9 cellular contexts compared by ENCODE assay signal in the genomic region with DNA sequence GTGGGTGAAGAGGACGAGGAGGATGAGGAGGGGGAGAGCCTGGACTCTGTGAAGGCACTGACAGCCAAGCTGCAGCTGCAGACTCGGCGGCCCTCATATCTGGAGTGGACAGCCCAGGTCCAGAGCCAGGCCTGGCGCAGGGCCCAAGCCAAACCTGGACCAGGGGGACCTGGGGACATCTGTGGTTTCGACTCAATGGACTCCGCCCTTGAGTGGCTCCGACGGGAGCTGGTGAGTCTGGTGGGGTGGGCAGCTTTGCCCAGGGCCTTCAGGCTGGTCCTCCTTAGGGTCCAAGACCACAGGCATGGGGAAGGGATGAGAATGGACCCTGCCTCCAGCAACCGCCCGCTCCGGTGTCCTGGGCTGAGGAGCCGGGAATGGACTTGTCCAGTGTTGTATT. TPM values are rescaled to one million over a fixed set of nuclear protein-coding genes. Genes with fewer than 3 reads are reported as not detected.
DNase-seq lines count a peak whose midpoint lies in the region; ATAC-seq and TF ChIP-seq lines count a peak whose summit lies in the region.
"Had no signal": no experiment of that assay in that cellular context is flagged by ENCODE, and none has a peak within 500 bp of the region (broad histone marks: within the 10 kb centered on the region; RNA-seq: fewer than 3 reads in every experiment).

No MANE protein-coding gene starts in this region.

- no peaks in the 10 kb centered on the region for H3K9me3 Mint-ChIP-seq in activated CD4-positive, alpha-beta memory T cell treated with anti-CD3 and anti-CD28 coated beads for 36 hours

- peaks cover 46% of the 10 kb centered on the region for H3K4me1 Mint-ChIP-seq in activated CD4-positive, alpha-beta memory T cell treated with anti-CD3 and anti-CD28 coated beads for 36 hours (ENCODE audit: low read depth)

- H3K4me3 ChIP-seq in DND-41 (ENCODE audit: low read depth in 1 of 2, low read length in 2 of 2) = no peak overlapping the region
- H3K4me3 ChIP-seq in left ventricle myocardium inferior = peak overlapping the region; percentile 42
- peak overlapping the region in 2 of 3 donors; percentile 29 to 38 for H3K4me3 ChIP-seq in skeletal muscle tissue (ENCODE audit: low read length in 3 of 3)

- H3K4me2 ChIP-seq in DND-41 (ENCODE audit: insufficient read depth, low read length) = no peak overlapping the region

- H4K20me1 ChIP-seq in DND-41 (ENCODE audit: insufficient read depth, low read length) = no peaks in the 10 kb centered on the region

- POLR2A ChIA-PET in activated CD4-positive, alpha-beta memory T cell treated with anti-CD3 and anti-CD28 coated beads for 36 hours (lab: Charles Lee) = interaction anchor here (0.6 to 4.3 kb wide), 4 partner anchors 7 to 88 kb away, joined by 3 to 37 read pairs (median 6); partner anchors contain the start of genes HDAC1 and MARCKSL1
- POLR2A ChIA-PET in HEK293T (lab: Yijun Ruan, JAX) = interaction anchor here (0.7 kb wide), 1 partner anchor 44 kb away, joined by 3 read pairs; the partner anchor contains the start of gene HDAC1

- H3K36me3 Mint-ChIP-seq in activated CD4-positive, alpha-beta memory T cell treated with anti-CD3 and anti-CD28 coated beads for 36 hours = peaks cover 12% of the 10 kb centered on the region

- H3K79me2 ChIP-seq in DND-41 (ENCODE audit: insufficient read depth, low read length) = peaks cover 17% of the 10 kb centered on the region

- ATAC-seq in DND-41 (ENCODE audit: insufficient read depth, low read depth) (no peak), GM21723 (IDR thresholded peaks at IDR 0.05; ENCODE audit: unreplicated experiment) (no peak)

- H3K36me3 ChIP-seq in DND-41 (ENCODE audit: insufficient read depth, low read length) = no peaks in the 10 kb centered on the region; the same call in 1 of the 2 replicates
- H3K36me3 ChIP-seq in left ventricle myocardium inferior = no peaks in the 10 kb centered on the region
- no peaks in the 10 kb centered on the region for H3K36me3 ChIP-seq in skeletal muscle tissue (ENCODE audit: control insufficient read depth in 3 of 3, insufficient read depth in 3 of 3, low read length in 3 of 3)

- peak overlapping the region; percentile 97 for H3K27ac Mint-ChIP-seq in activated CD4-positive, alpha-beta memory T cell treated with anti-CD3 and anti-CD28 coated beads for 36 hours

- H3K4me1 ChIP-seq in DND-41 (ENCODE audit: insufficient read depth, low read length) (peaks cover 55% of the 10 kb centered on the region), left ventricle myocardium inferior (peaks cover 84% of the 10 kb centered on the region), skeletal muscle tissue (ENCODE audit: control insufficient read depth in 3 of 3, insufficient read depth in 3 of 3, low read length in 3 of 3) (peaks cover 23 to 49% (median 32%) of the 10 kb centered on the region in 3 donors)

- no peaks in the 10 kb centered on the region for H3K27me3 ChIP-seq in DND-41 (ENCODE audit: insufficient read depth, low read length, poor library complexity)
- H3K27me3 ChIP-seq in left ventricle myocardium inferior (ENCODE audit: low read depth) = no peaks in the 10 kb centered on the region
- H3K27me3 ChIP-seq in skeletal muscle tissue (ENCODE audit: control insufficient read depth in 3 of 3, insufficient read depth in 3 of 3, low read length in 3 of 3) = no peaks in the 10 kb centered on the region

- peak overlapping the region; percentile 70; the same call in 1 of the 2 replicates for H3K9ac ChIP-seq in DND-41 (ENCODE audit: low read depth, low read length)
- H3K9ac ChIP-seq in skeletal muscle tissue (ENCODE audit: low read depth in 1 of 3, low read length in 3 of 3) = peak overlapping the region in 1 of 3 donors; percentile 40

- DNase-seq in DND-41 (no peak), left ventricle myocardium inferior (peak; percentile 23), HEK293T (ENCODE audit: extremely low spot score) (no peak), DMS 273 treated with DMSO at 0.1 percent for 48 hours (lab: John Stamatoyannopoulos, UW) (no peak), retina (no peak)
- no peak for DNase-seq in activated CD4-positive, alpha-beta memory T cell treated with anti-CD3 and anti-CD28 coated beads for 36 hours

- H3K27me3 Mint-ChIP-seq in activated CD4-positive, alpha-beta memory T cell treated with anti-CD3 and anti-CD28 coated beads for 36 hours = no peaks in the 10 kb centered on the region

- H2AFZ ChIP-seq in DND-41 (ENCODE audit: low read depth, low read length) = peak overlapping the region; percentile 28; the same call in 1 of the 2 replicates

- H3K27ac ChIP-seq in DND-41 (ENCODE audit: low read length) (peak overlapping the region; percentile 98), left ventricle myocardium inferior (replicated peaks) (peak overlapping the region; percentile 88), skeletal muscle tissue (ENCODE audit: low read depth, low read length) (peak overlapping the region; percentile 46)

- H3K4me3 Mint-ChIP-seq in activated CD4-positive, alpha-beta memory T cell treated with anti-CD3 and anti-CD28 coated beads for 36 hours = no peak overlapping the region

- intact Hi-C loops in activated CD4-positive, alpha-beta memory T cell treated with anti-CD3 and anti-CD28 coated beads for 36 hours (cut with micrococcal nuclease) = no loop called here
- intact Hi-C loops in left ventricle myocardium inferior (cut with micrococcal nuclease) = no loop called here

- TF ChIP-seq CTCF in DND-41 (IDR thresholded peaks at IDR 0.05; ENCODE audit: borderline replicate concordance, extremely low read depth, low read length, poor library complexity, severe bottlenecking) (no peak), left ventricle myocardium inferior (IDR thresholded peaks at IDR 0.05; ENCODE audit: borderline replicate concordance) (no peak)

- H3K9me3 ChIP-seq in DND-41 (ENCODE audit: insufficient read depth, low read length, severe bottlenecking) = no peaks in the 10 kb centered on the region
- no peaks in the 10 kb centered on the region for H3K9me3 ChIP-seq in left ventricle myocardium inferior (replicated peaks)
- no peaks in the 10 kb centered on the region for H3K9me3 ChIP-seq in skeletal muscle tissue (ENCODE audit: control insufficient read depth in 3 of 3, low read length in 3 of 3)

- CTCF ChIA-PET in activated CD4-positive, alpha-beta memory T cell treated with anti-CD3 and anti-CD28 coated beads for 36 hours (lab: Charles Lee) = interaction anchor here (0.6 to 5.8 kb wide), 19 partner anchors 9 to 274 kb away, joined by 3 to 65 read pairs (median 8); partner anchors contain the start of genes CCDC28B, EIF3I, HDAC1 and IQCC
- CTCF ChIA-PET in HEK293T (lab: Yijun Ruan, JAX) = interaction anchor here (0.6 to 1.1 kb wide), 3 partner anchors 11 to 31 kb away, joined by 3 to 5 read pairs (median 4); no protein-coding TSS in a partner anchor

TF ChIP-seq in HEK293T, 16 proteins besides CTCF, POLR2A, EP300 and RAD21:
- TF ChIP-seq CTBP1 (IDR thresholded peaks at IDR 0.05; ENCODE audit: borderline replicate concordance) (no peak), ZNF384 (IDR thresholded peaks at IDR 0.05) (no peak), BHLHE40 (IDR thresholded peaks at IDR 0.05; ENCODE audit: borderline replicate concordance) (no peak), NFRKB (IDR thresholded peaks at IDR 0.05) (no peak), TARDBP (IDR thresholded peaks at IDR 0.05) (no peak), ELF4 (IDR thresholded peaks at IDR 0.05) (no peak), ARNT (IDR thresholded peaks at IDR 0.05) (no peak), SUZ12 (IDR thresholded peaks at IDR 0.05) (no peak), SP1 (IDR thresholded peaks at IDR 0.05) (no peak), FOXM1 (IDR thresholded peaks at IDR 0.05; ENCODE audit: borderline replicate concordance) (no peak), FOXK2 (IDR thresholded peaks at IDR 0.05) (no peak)
TF ChIP-seq in HEK293T: peak in this region for 0.

RNA-seq across cellular contexts. Expression of gene FAM167B, which starts 0.4 kb away (rescaled TPM):
- under 1 TPM; 0.68 to 0.69 TPM for total RNA-seq in activated CD4-positive, alpha-beta memory T cell treated with anti-CD3 and anti-CD28 coated beads for 36 hours
- total RNA-seq in left ventricle myocardium inferior (7.9 TPM), skeletal muscle tissue (1.6 TPM)

RNA-seq across cellular contexts. Expression of gene LCK, which starts 3.6 kb away (rescaled TPM):
- total RNA-seq in activated CD4-positive, alpha-beta memory T cell treated with anti-CD3 and anti-CD28 coated beads for 36 hours = 100 to 1,000 TPM; 224 to 246 TPM
- total RNA-seq in left ventricle myocardium inferior (0.63 TPM), skeletal muscle tissue (2.1 TPM)

RNA-seq across cellular contexts. Expression of gene EIF3I, which starts 25.2 kb away (rescaled TPM):
- 100 to 1,000 TPM; 297 to 299 TPM for total RNA-seq in activated CD4-positive, alpha-beta memory T cell treated with anti-CD3 and anti-CD28 coated beads for 36 hours
- total RNA-seq in left ventricle myocardium inferior (91.1 TPM), skeletal muscle tissue (171 TPM)

RNA-seq across cellular contexts. Expression of gene TMEM234, which starts 25.3 kb away (rescaled TPM):
- 1 to 10 TPM; 7.8 to 9.9 TPM for total RNA-seq in activated CD4-positive, alpha-beta memory T cell treated with anti-CD3 and anti-CD28 coated beads for 36 hours
- 10.9 TPM for total RNA-seq in left ventricle myocardium inferior
- 10.4 TPM for total RNA-seq in skeletal muscle tissue

RNA-seq across cellular contexts. Expression of gene DCDC2B, which starts 38.6 kb away (rescaled TPM):
- total RNA-seq in activated CD4-positive, alpha-beta memory T cell treated with anti-CD3 and anti-CD28 coated beads for 36 hours = not detected
- not detected for total RNA-seq in left ventricle myocardium inferior
- total RNA-seq in skeletal muscle tissue = not detected
- total RNA-seq: dermis microvascular lymphatic vessel endothelial cell had no signal

Comparison
In these comparisons a context has a peak if more than half of its experiments do, and no peak if none do; other contexts are left out.
1. H3K27ac ChIP-seq: peak in every context shown above with its lines; median percentile 98 in DND-41; 88 in left ventricle myocardium inferior; 46 in skeletal muscle tissue.
2. H3K4me3 ChIP-seq: peak in left ventricle myocardium inferior (single experiment) and skeletal muscle tissue (2 of 3); none in DND-41 (0 of 2).
3. RNA of gene LCK, which starts 3.6 kb away (total RNA-seq): 224 to 246 TPM in activated CD4-positive, alpha-beta memory T cell treated with anti-CD3 and anti-CD28 coated beads for 36 hours; 2.1 TPM in skeletal muscle tissue (single experiment) and 0.63 TPM in left ventricle myocardium inferior (single experiment); every median in the first group is over 10 times any median in the second.